ENCODE assay signal across 26 cellular contexts in the genomic region with DNA sequence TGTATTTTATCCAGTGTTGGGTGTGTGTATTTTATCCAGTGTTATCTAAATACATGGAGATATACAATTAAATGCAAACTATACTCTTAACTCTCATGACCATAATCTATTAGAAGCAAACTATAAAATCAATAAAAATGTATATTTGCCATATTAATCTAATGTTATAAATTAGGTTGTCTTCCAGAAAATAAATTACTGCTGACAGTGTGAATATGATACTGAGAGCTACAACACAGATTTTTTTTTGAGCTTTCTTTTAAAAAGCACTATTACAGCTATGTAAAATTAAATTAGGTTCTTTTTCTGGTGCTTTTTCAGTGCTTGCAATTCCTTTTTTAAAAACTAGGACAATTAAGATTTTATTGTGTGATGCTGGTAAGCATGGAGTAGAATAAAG. TPM values are rescaled to one million over a fixed set of nuclear protein-coding genes. Genes with fewer than 3 reads are reported as not detected.
"Had no signal": no experiment of that assay in that cellular context is flagged by ENCODE, and none has a peak within 500 bp of the region (broad histone marks: within the 10 kb centered on the region; RNA-seq: fewer than 3 reads in every experiment).

No MANE protein-coding gene starts in this region.

- H3K4me1 ChIP-seq: left ventricle myocardium inferior, neural progenitor cell, stomach, testis, upper lobe of right lung had no signal

- DNase-seq: hippocampal formation; left ventricle myocardium inferior; naive B cell; natural killer cell; nephron progenitor cell; occipital lobe; ovary; stimulated activated CD4-positive, alpha-beta T cell treated with anti-CD3 and anti-CD28 coated beads, Interleukin-12 subunit alpha, Interleukin-12 subunit beta, amount 100 ng/mL, for 4 hours; stimulated activated CD4-positive, alpha-beta T cell treated with anti-CD3 and anti-CD28 coated beads, Interleukin-15, amount 100 ng/mL, for 24 hours; stimulated activated CD4-positive, alpha-beta T cell treated with anti-CD3 and anti-CD28 coated beads, Interleukin-2, amount 100 ng/mL, for 24 hours; stimulated activated CD4-positive, alpha-beta T cell treated with anti-CD3 and anti-CD28 coated beads, Interleukin-4, amount 100 ng/mL, for 1 hour; stimulated activated naive B cell treated with anti-CD40 and anti-IgM and Interleukin-4, amounts not matched to agents 10 μg/mL and 1 μg/mL and 100 μg/mL, for 72 hours; stimulated activated naive CD8-positive, alpha-beta T cell treated with anti-CD3 and anti-CD28 coated beads, Interleukin-15, Interleukin-2, amounts not matched to agents 100 U/mL and 50 U/mL, for 24 hours; stomach; testis; tibial artery; trophoblast cell; upper lobe of right lung had no signal

- H3K4me3 ChIP-seq: left ventricle myocardium inferior, lung, neural progenitor cell, ovary, right atrium auricular region, skin epidermis, stomach, testis, tibial artery, upper lobe of right lung had no signal

- H3K36me3 ChIP-seq: left ventricle myocardium inferior, neural progenitor cell, neutrophil, ovary, right atrium auricular region, stomach, tibial artery, upper lobe of right lung had no signal

- H3K9me3 ChIP-seq: left ventricle myocardium inferior, neutrophil, ovary, right atrium auricular region, stomach, testis, tibial artery, upper lobe of right lung had no signal

- H3K27ac ChIP-seq: left ventricle myocardium inferior, neural progenitor cell, neutrophil, ovary, right atrium auricular region, skin epidermis, stomach, testis, tibial artery, upper lobe of right lung had no signal

- H3K4me2 ChIP-seq: neural progenitor cell had no signal

- ATAC-seq: natural killer cell; sciatic nerve; stimulated activated naive B cell treated with anti-CD40 and anti-IgM and Interleukin-4, amounts not matched to agents 10 μg/mL and 1 μg/mL and 100 μg/mL, for 72 hours; stimulated activated naive CD8-positive, alpha-beta T cell treated with anti-CD3 and anti-CD28 coated beads, Interleukin-15, Interleukin-2, amounts not matched to agents 100 U/mL and 50 U/mL, for 24 hours; upper lobe of right lung had no signal

- FAIRE-seq: urothelium cell line had no signal

- H3K9ac ChIP-seq: neural progenitor cell had no signal

- H3K27me3 ChIP-seq: neural progenitor cell, neutrophil, ovary, right atrium auricular region, stomach, testis, tibial artery, upper lobe of right lung had no signal

- H2AFZ ChIP-seq: neural progenitor cell had no signal

RNA-seq across cellular contexts. Expression of a gene that starts 19.0 kb away (rescaled TPM):
- total RNA-seq: kidney epithelial cell had no signal
- polyA plus RNA-seq: stomach had no signal
